13 cellular contexts compared by ENCODE assay signal in genomic region chr17:18323007-18323406, GRCh38. TPM values are rescaled to one million over a fixed set of nuclear protein-coding genes. Genes with fewer than 3 reads are reported as not detected.
A peak's percentile ranks its signal among the peaks of the same experiment; 100 is the strongest.
DNase-seq lines count a peak whose midpoint lies in the region; FAIRE-seq and TF ChIP-seq lines count a peak whose summit lies in the region.
"Had no signal": no experiment of that assay in that cellular context is flagged by ENCODE, and none has a peak within 500 bp of the region (broad histone marks: within the 10 kb centered on the region; RNA-seq: fewer than 3 reads in every experiment).

No MANE protein-coding gene starts in this region.

- CTCF ChIA-PET in activated CD4-positive, alpha-beta memory T cell treated with anti-CD3 and anti-CD28 coated beads for 36 hours (lab: Charles Lee), result no interaction called here
- CTCF ChIA-PET in activated CD4-positive, alpha-beta memory T cell treated with anti-CD3 and anti-CD28 coated beads, Interleukin-2, amount 10 ng/mL, durations not matched to agents 7 days and 5 days (lab: Charles Lee), result no interaction called here
- CTCF ChIA-PET in mammary epithelial cell (lab: Charles Lee; ENCODE audit: low non-redundant PET), result no interaction called here

- H3K4me3 ChIP-seq in mammary epithelial cell (replicated peaks in 1 of 3; ENCODE audit: insufficient read depth in 1 of 3, low read depth in 2 of 3, low read length in 3 of 3), result no peak overlapping the region

- H3K36me3 Mint-ChIP-seq in activated CD4-positive, alpha-beta memory T cell treated with anti-CD3 and anti-CD28 coated beads for 36 hours, result peaks cover 13% of the 10 kb centered on the region
- H3K36me3 Mint-ChIP-seq in activated CD4-positive, alpha-beta memory T cell treated with anti-CD3 and anti-CD28 coated beads, Interleukin-2, amount 10 ng/mL, durations not matched to agents 7 days and 5 days (ENCODE audit: low read depth), result peaks cover 40% of the 10 kb centered on the region
- peaks cover 5% of the 10 kb centered on the region for H3K36me3 Mint-ChIP-seq in neural crest cell (ENCODE audit: low read depth)

- in situ Hi-C loops in mammary epithelial cell (cut with MboI; ENCODE audit: low sequenced_read_pairs in 2 of 2), result no loop called here

- H3K27ac ChIP-seq in mammary epithelial cell (ENCODE audit: insufficient read depth, low read depth, low read length), result no peak overlapping the region

- H3K27ac Mint-ChIP-seq in activated CD4-positive, alpha-beta memory T cell treated with anti-CD3 and anti-CD28 coated beads for 36 hours, result peak overlapping the region; percentile 23
- H3K27ac Mint-ChIP-seq in activated CD4-positive, alpha-beta memory T cell treated with anti-CD3 and anti-CD28 coated beads, Interleukin-2, amount 10 ng/mL, durations not matched to agents 7 days and 5 days, result no peak overlapping the region
- H3K27ac Mint-ChIP-seq in neural crest cell (ENCODE audit: unreplicated experiment), result no peak overlapping the region
- H3K27ac Mint-ChIP-seq: type B pancreatic cell had no signal

- no peak overlapping the region for H3K4me2 ChIP-seq in mammary epithelial cell (ENCODE audit: insufficient read depth, low read depth, low read length)

- peaks cover 45% of the 10 kb centered on the region for H3K4me1 Mint-ChIP-seq in activated CD4-positive, alpha-beta memory T cell treated with anti-CD3 and anti-CD28 coated beads for 36 hours (ENCODE audit: low read depth)
- H3K4me1 Mint-ChIP-seq in activated CD4-positive, alpha-beta memory T cell treated with anti-CD3 and anti-CD28 coated beads, Interleukin-2, amount 10 ng/mL, durations not matched to agents 7 days and 5 days, result peaks cover 44% of the 10 kb centered on the region
- peaks cover 14% of the 10 kb centered on the region for H3K4me1 Mint-ChIP-seq in neural crest cell

- BruUV-seq in mammary epithelial cell (replicated peaks; lab: Mats Ljungman, UMichigan), result no TSS peak

- dilution Hi-C loops in mammary epithelial cell (cut with HindIII; ENCODE audit: low sequenced_read_pairs), result loop anchor here (5.0 kb wide), 1 partner anchor 106 kb away; no protein-coding TSS in a partner anchor

- DNase-seq in activated CD4-positive, alpha-beta memory T cell treated with anti-CD3 and anti-CD28 coated beads for 36 hours, result no peak
- no peak for DNase-seq in activated CD4-positive, alpha-beta memory T cell treated with anti-CD3 and anti-CD28 coated beads, Interleukin-2, amount 10 ng/mL, durations not matched to agents 7 days and 5 days
- peak; percentile 48 for DNase-seq in M059J (ENCODE audit: low read depth)
- peak; percentile 9 for DNase-seq in mammary epithelial cell
- DNase-seq in neural crest cell (ENCODE audit: low read depth, low spot score), result no peak
- DNase-seq in GM12891 (ENCODE audit: insufficient read length, low spot score), result no peak
- DNase-seq in NOMO-1 treated with DMSO at 0.1 percent for 48 hours (lab: John Stamatoyannopoulos, UW; ENCODE audit: unreplicated experiment), result no peak
- no peak for DNase-seq in NOMO-1 treated with dmso at 0.1 percent for 144 hours (lab: John Stamatoyannopoulos, UW; ENCODE audit: unreplicated experiment)
- DNase-seq: activated CD8-positive, alpha-beta memory T cell treated with anti-CD3 and anti-CD28 coated beads, Interleukin-2, amount 50 U/mL, for 4 hours; anterior cingulate cortex; NCI-H1694 treated with DMSO at 0.1 percent for 48 hours had no signal

- H3K27me3 ChIP-seq in mammary epithelial cell (ENCODE audit: insufficient read depth, low read length), result no peaks in the 10 kb centered on the region

- no peaks in the 10 kb centered on the region for H3K27me3 Mint-ChIP-seq in activated CD4-positive, alpha-beta memory T cell treated with anti-CD3 and anti-CD28 coated beads for 36 hours
- no peaks in the 10 kb centered on the region for H3K27me3 Mint-ChIP-seq in activated CD4-positive, alpha-beta memory T cell treated with anti-CD3 and anti-CD28 coated beads, Interleukin-2, amount 10 ng/mL, durations not matched to agents 7 days and 5 days
- no peaks in the 10 kb centered on the region for H3K27me3 Mint-ChIP-seq in neural crest cell (ENCODE audit: low read depth)
- H3K27me3 Mint-ChIP-seq: type B pancreatic cell had no signal

- no peaks in the 10 kb centered on the region for H4K20me1 ChIP-seq in mammary epithelial cell (ENCODE audit: insufficient read depth, low read length)

- H3K4me3 Mint-ChIP-seq in activated CD4-positive, alpha-beta memory T cell treated with anti-CD3 and anti-CD28 coated beads for 36 hours, result no peak overlapping the region
- no peak overlapping the region for H3K4me3 Mint-ChIP-seq in activated CD4-positive, alpha-beta memory T cell treated with anti-CD3 and anti-CD28 coated beads, Interleukin-2, amount 10 ng/mL, durations not matched to agents 7 days and 5 days
- H3K4me3 Mint-ChIP-seq in neural crest cell, result peak overlapping the region; percentile 23
- H3K4me3 Mint-ChIP-seq: type B pancreatic cell had no signal

- H2AFZ ChIP-seq in mammary epithelial cell (ENCODE audit: low read depth, low read length), result no peak overlapping the region

- no peaks in the 10 kb centered on the region for H3K9me3 Mint-ChIP-seq in activated CD4-positive, alpha-beta memory T cell treated with anti-CD3 and anti-CD28 coated beads for 36 hours
- H3K9me3 Mint-ChIP-seq in activated CD4-positive, alpha-beta memory T cell treated with anti-CD3 and anti-CD28 coated beads, Interleukin-2, amount 10 ng/mL, durations not matched to agents 7 days and 5 days, result no peaks in the 10 kb centered on the region
- no peaks in the 10 kb centered on the region for H3K9me3 Mint-ChIP-seq in neural crest cell
- H3K9me3 Mint-ChIP-seq: type B pancreatic cell had no signal

- no peak for FAIRE-seq in GM12891 (lab: Jason Lieb, UNC)

- peak in 1 of 2 donors; percentile 24 for TF ChIP-seq CTCF in mammary epithelial cell (conservative IDR thresholded peaks at IDR 0.05 in 1 of 2, IDR thresholded peaks at IDR 0.05 in 1 of 2; ENCODE audit: extremely low read depth in 1 of 2, insufficient read depth in 1 of 2, low read depth in 1 of 2, low read length in 2 of 2)
- no peak for TF ChIP-seq CTCF in neural crest cell (conservative IDR thresholded peaks at IDR 0.05)

- no peaks in the 10 kb centered on the region for H3K9me3 ChIP-seq in mammary epithelial cell (replicated peaks; ENCODE audit: insufficient read depth, low read length)

- WGBS in mammary epithelial cell (ENCODE audit: low coverage, missing lambda C conversion rate), result 34% methylated on average over 3 of the region's 3 CpGs

- no peak for TF ChIP-seq POLR2A in GM12891 (IDR thresholded peaks at IDR 0.05; ENCODE audit: low read depth, low read length)

- intact Hi-C loops in activated CD4-positive, alpha-beta memory T cell treated with anti-CD3 and anti-CD28 coated beads for 36 hours (cut with micrococcal nuclease), result no loop called here
- intact Hi-C loops in mammary epithelial cell (cut with micrococcal nuclease), result no loop called here

- H3K9ac ChIP-seq in mammary epithelial cell (ENCODE audit: insufficient read depth, low read length), result no peak overlapping the region

- H3K79me2 ChIP-seq in mammary epithelial cell (ENCODE audit: insufficient read depth, low read length), result peaks cover 52% of the 10 kb centered on the region

- POLR2A ChIA-PET in activated CD4-positive, alpha-beta memory T cell treated with anti-CD3 and anti-CD28 coated beads for 36 hours (lab: Charles Lee), result interaction anchor here (0.8 kb wide), 1 partner anchor 8 kb away, joined by 3 read pairs; the partner anchor contains the start of genes SMCR8 and TOP3A
- POLR2A ChIA-PET in activated CD4-positive, alpha-beta memory T cell treated with anti-CD3 and anti-CD28 coated beads, Interleukin-2, amount 10 ng/mL, durations not matched to agents 7 days and 5 days (lab: Charles Lee), result interaction anchor here (2.4 kb wide), 1 partner anchor 9 kb away, joined by 7 read pairs; no protein-coding TSS in a partner anchor

- H3K4me1 ChIP-seq in mammary epithelial cell (ENCODE audit: insufficient read depth, low read length), result peaks cover 8% of the 10 kb centered on the region

- H3K36me3 ChIP-seq in mammary epithelial cell (ENCODE audit: insufficient read depth, low read length), result peaks cover 12% of the 10 kb centered on the region

RNA-seq across cellular contexts. Expression of gene SMCR8, which starts 7.9 kb away (rescaled TPM):
- 10 to 100 TPM; 11.1 to 11.3 TPM for total RNA-seq in activated CD4-positive, alpha-beta memory T cell treated with anti-CD3 and anti-CD28 coated beads for 36 hours
- total RNA-seq in activated CD4-positive, alpha-beta memory T cell treated with anti-CD3 and anti-CD28 coated beads, Interleukin-2, amount 10 ng/mL, durations not matched to agents 7 days and 5 days, result 10 to 100 TPM; 27.0 to 27.9 TPM
- 9.8 and 14.7 TPM in 2 replicates for total RNA-seq in M059J (2014; rRNA removed; shearing (Covaris generic))
- total RNA-seq in mammary epithelial cell (10 to 100 TPM; 15.2 to 21.5 TPM), neural crest cell (20.2 and 20.8 TPM in 2 replicates)
- 9.7 TPM for polyA plus RNA-seq in mammary epithelial cell
- 31.2 TPM for polyA minus RNA-seq in mammary epithelial cell
- 7.8 TPM for polyA plus RNA-seq in GM12891 (2012; ENCODE audit: low read depth, missing spikeins)

RNA-seq across cellular contexts. Expression of gene TOP3A, which starts 8.2 kb away (rescaled TPM):
- total RNA-seq in activated CD4-positive, alpha-beta memory T cell treated with anti-CD3 and anti-CD28 coated beads for 36 hours, result 10 to 100 TPM; 52.4 to 53.0 TPM
- total RNA-seq in activated CD4-positive, alpha-beta memory T cell treated with anti-CD3 and anti-CD28 coated beads, Interleukin-2, amount 10 ng/mL, durations not matched to agents 7 days and 5 days, result 10 to 100 TPM; 51.4 to 54.9 TPM
- 25.2 and 49.2 TPM in 2 replicates for total RNA-seq in M059J (2014; rRNA removed; shearing (Covaris generic))
- total RNA-seq in mammary epithelial cell (10 to 100 TPM; 27.2 to 36.4 TPM), neural crest cell (98.5 and 107 TPM in 2 replicates)
- polyA plus RNA-seq in mammary epithelial cell, result 15.2 TPM
- polyA minus RNA-seq in mammary epithelial cell, result 71.6 TPM
- 19.0 TPM for polyA plus RNA-seq in GM12891 (2012; ENCODE audit: low read depth, missing spikeins)

RNA-seq across cellular contexts. Expression of gene SHMT1, which starts 40.3 kb away (rescaled TPM):
- total RNA-seq in activated CD4-positive, alpha-beta memory T cell treated with anti-CD3 and anti-CD28 coated beads for 36 hours, result 10 to 100 TPM; 49.2 to 49.9 TPM
- 10 to 100 TPM; 38.1 to 41.1 TPM for total RNA-seq in activated CD4-positive, alpha-beta memory T cell treated with anti-CD3 and anti-CD28 coated beads, Interleukin-2, amount 10 ng/mL, durations not matched to agents 7 days and 5 days
- total RNA-seq in M059J (2014; rRNA removed; shearing (Covaris generic)), result 43.2 and 50.8 TPM in 2 replicates
- 10 to 100 TPM; 25.3 to 25.6 TPM for total RNA-seq in mammary epithelial cell
- 25.8 TPM for polyA plus RNA-seq in mammary epithelial cell
- polyA minus RNA-seq in mammary epithelial cell, result 58.6 TPM
- total RNA-seq in neural crest cell, result 43.9 and 44.6 TPM in 2 replicates
- polyA plus RNA-seq in GM12891 (2012; ENCODE audit: low read depth, missing spikeins), result 18.3 TPM

RNA-seq across cellular contexts. Expression of gene EVPLL, which starts 54.6 kb away (rescaled TPM):
- not detected for total RNA-seq in activated CD4-positive, alpha-beta memory T cell treated with anti-CD3 and anti-CD28 coated beads for 36 hours
- not detected for total RNA-seq in activated CD4-positive, alpha-beta memory T cell treated with anti-CD3 and anti-CD28 coated beads, Interleukin-2, amount 10 ng/mL, durations not matched to agents 7 days and 5 days
- not detected in 2 replicates for total RNA-seq in M059J (2014; rRNA removed; shearing (Covaris generic))
- under 1 TPM in 1 of 2 donors, not detected in 1; 0.17 TPM for total RNA-seq in mammary epithelial cell
- not detected for polyA plus RNA-seq in mammary epithelial cell
- not detected for polyA minus RNA-seq in mammary epithelial cell
- not detected in 2 replicates for total RNA-seq in neural crest cell
- polyA plus RNA-seq in GM12891 (2012; ENCODE audit: low read depth, missing spikeins), result not detected
- total RNA-seq: sciatic nerve had no signal

Comparison
In these comparisons a context has a peak if more than half of its experiments do, and no peak if none do; other contexts are left out.
1. DNase-seq: peak in M059J (single experiment) and mammary epithelial cell (single experiment); none in activated CD4-positive, alpha-beta memory T cell treated with anti-CD3 and anti-CD28 coated beads for 36 hours (single experiment), activated CD4-positive, alpha-beta memory T cell treated with anti-CD3 and anti-CD28 coated beads, Interleukin-2, amount 10 ng/mL, durations not matched to agents 7 days and 5 days (single experiment), neural crest cell (single experiment), GM12891 (single experiment), NOMO-1 treated with DMSO at 0.1 percent for 48 hours (single experiment) and NOMO-1 treated with dmso at 0.1 percent for 144 hours (single experiment).